In the genomic region with DNA sequence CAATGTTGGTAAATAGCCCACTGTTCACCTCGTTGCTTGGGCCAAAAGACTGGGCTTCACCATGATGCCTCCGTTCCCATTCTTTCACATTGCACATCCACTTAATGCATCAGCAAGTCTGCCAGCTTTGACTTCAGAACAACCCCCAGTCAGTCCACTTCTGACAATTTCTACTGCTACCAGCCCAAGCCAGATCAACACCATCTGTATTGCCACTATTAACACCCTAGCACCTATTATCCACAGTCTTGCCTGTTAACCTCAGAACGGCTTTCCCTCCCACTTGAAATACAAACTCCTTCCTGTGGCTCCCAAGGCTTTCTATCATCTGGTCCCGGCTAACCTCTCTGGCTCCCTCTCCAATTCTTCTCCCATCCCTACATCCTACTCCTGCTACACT, we compare ENCODE assay signal across 22 cellular contexts.
"Had no signal": no experiment of that assay in that cellular context is flagged by ENCODE, and none has a peak within 500 bp of the region (broad histone marks: within the 10 kb centered on the region; RNA-seq: fewer than 3 reads in every experiment).

No MANE protein-coding gene starts in this region.

- H3K4me3 Mint-ChIP-seq: naive thymus-derived CD8-positive, alpha-beta T cell; neural progenitor cell had no signal

- H3K36me3 Mint-ChIP-seq: naive thymus-derived CD8-positive, alpha-beta T cell had no signal

- H3K36me3 ChIP-seq: neural progenitor cell, ovary, suprapubic skin, tibial artery, upper lobe of right lung, vagina had no signal

- ATAC-seq: left ventricle myocardium superior; naive thymus-derived CD8-positive, alpha-beta T cell; right cardiac atrium; stimulated activated naive CD8-positive, alpha-beta T cell treated with anti-CD3 and anti-CD28 coated beads, Interleukin-15, Interleukin-2, amounts not matched to agents 100 U/mL and 50 U/mL, for 24 hours; upper lobe of right lung had no signal

- H3K27ac Mint-ChIP-seq: naive thymus-derived CD8-positive, alpha-beta T cell; neural progenitor cell had no signal

- H2AFZ ChIP-seq: hepatocyte, neural progenitor cell had no signal

- H3K4me2 ChIP-seq: hepatocyte, neural progenitor cell, smooth muscle cell had no signal

- DNase-seq: cortex of kidney; dorsolateral prefrontal cortex; effector CD8-positive, alpha-beta T cell; foreskin melanocyte; head of caudate nucleus; left colon; left ventricle myocardium superior; mucosa of descending colon; naive thymus-derived CD8-positive, alpha-beta T cell; nucleus accumbens; ovary; right cardiac atrium; stimulated activated CD4-positive, alpha-beta T cell treated with anti-CD3 and anti-CD28 coated beads, Interleukin-2, amount 100 ng/mL, for 48 hours; stimulated activated naive CD8-positive, alpha-beta T cell treated with anti-CD3 and anti-CD28 coated beads, Interleukin-15, Interleukin-2, amounts not matched to agents 100 U/mL and 50 U/mL, for 24 hours; tibial artery; upper lobe of right lung had no signal

- H3K9me3 ChIP-seq: mucosa of descending colon, ovary, suprapubic skin, tibial artery, upper lobe of right lung, vagina had no signal

- H3K27me3 ChIP-seq: dorsolateral prefrontal cortex, hepatocyte, neural progenitor cell, ovary, suprapubic skin, tibial artery, upper lobe of right lung, vagina had no signal

- H3K27ac ChIP-seq: dorsolateral prefrontal cortex, hepatocyte, neural progenitor cell, ovary, suprapubic skin, tibial artery, upper lobe of right lung, vagina had no signal

- H3K9ac ChIP-seq: neural progenitor cell had no signal

- H3K9me3 Mint-ChIP-seq: naive thymus-derived CD8-positive, alpha-beta T cell; neural progenitor cell had no signal

- H3K4me3 ChIP-seq: dorsolateral prefrontal cortex, hepatocyte, lung, mucosa of descending colon, neural progenitor cell, ovary, smooth muscle cell, suprapubic skin, tibial artery, upper lobe of right lung, vagina had no signal
